1 cellular context compared by ENCODE assay signal in genomic region chr7:55188590-55189446, GRCh38.
TF ChIP-seq lines count a peak whose summit lies in the region.

No MANE protein-coding gene starts in this region.

TF ChIP-seq in HepG2, 621 proteins besides CTCF, POLR2A, EP300 and RAD21 (continued from another document and continues in another):
- no peak for TF ChIP-seq ZNF550 (CRISPR knock-in tag; IDR thresholded peaks at IDR 0.05; ENCODE audit: borderline replicate concordance)
- peak; percentile 12; the same call in 1 of the 2 replicates for TF ChIP-seq FOXK1 (CRISPR knock-in tag; IDR thresholded peaks at IDR 0.05; ENCODE audit: borderline replicate concordance, low read depth)
- TF ChIP-seq, protein P1, sequence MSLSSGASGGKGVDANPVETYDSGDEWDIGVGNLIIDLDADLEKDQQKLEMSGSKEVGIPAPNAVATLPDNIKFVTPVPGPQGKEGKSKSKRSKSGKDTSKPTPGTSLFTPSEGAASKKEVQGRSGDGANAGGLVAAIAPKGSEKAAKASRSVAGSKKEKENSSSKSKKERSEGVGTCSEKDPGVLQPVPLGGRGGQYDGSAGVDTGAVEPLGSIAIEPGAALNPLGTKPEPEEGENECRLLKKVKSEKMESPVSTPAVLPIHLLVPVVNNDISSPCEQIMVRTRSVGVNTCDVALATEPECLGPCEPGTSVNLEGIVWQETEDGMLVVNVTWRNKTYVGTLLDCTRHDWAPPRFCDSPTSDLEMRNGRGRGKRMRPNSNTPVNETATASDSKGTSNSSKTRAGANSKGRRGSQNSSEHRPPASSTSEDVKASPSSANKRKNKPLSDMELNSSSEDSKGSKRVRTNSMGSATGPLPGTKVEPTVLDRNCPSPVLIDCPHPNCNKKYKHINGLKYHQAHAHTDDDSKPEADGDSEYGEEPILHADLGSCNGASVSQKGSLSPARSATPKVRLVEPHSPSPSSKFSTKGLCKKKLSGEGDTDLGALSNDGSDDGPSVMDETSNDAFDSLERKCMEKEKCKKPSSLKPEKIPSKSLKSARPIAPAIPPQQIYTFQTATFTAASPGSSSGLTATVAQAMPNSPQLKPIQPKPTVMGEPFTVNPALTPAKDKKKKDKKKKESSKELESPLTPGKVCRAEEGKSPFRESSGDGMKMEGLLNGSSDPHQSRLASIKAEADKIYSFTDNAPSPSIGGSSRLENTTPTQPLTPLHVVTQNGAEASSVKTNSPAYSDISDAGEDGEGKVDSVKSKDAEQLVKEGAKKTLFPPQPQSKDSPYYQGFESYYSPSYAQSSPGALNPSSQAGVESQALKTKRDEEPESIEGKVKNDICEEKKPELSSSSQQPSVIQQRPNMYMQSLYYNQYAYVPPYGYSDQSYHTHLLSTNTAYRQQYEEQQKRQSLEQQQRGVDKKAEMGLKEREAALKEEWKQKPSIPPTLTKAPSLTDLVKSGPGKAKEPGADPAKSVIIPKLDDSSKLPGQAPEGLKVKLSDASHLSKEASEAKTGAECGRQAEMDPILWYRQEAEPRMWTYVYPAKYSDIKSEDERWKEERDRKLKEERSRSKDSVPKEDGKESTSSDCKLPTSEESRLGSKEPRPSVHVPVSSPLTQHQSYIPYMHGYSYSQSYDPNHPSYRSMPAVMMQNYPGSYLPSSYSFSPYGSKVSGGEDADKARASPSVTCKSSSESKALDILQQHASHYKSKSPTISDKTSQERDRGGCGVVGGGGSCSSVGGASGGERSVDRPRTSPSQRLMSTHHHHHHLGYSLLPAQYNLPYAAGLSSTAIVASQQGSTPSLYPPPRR (CRISPR knock-in tag; IDR thresholded peaks at IDR 0.05; ENCODE audit: borderline replicate concordance), result peak; percentile 54
- no peak for TF ChIP-seq GLMP (CRISPR knock-in tag; IDR thresholded peaks at IDR 0.05; ENCODE audit: borderline replicate concordance)
- TF ChIP-seq ZNF792 (CRISPR knock-in tag; IDR thresholded peaks at IDR 0.05), result no peak; the same call in 1 of the 2 replicates
- TF ChIP-seq TRIM24 (CRISPR knock-in tag; IDR thresholded peaks at IDR 0.05), result no peak
- peak; percentile 47; the same call in 1 of the 2 replicates for TF ChIP-seq POGZ (CRISPR knock-in tag; IDR thresholded peaks at IDR 0.05)
- TF ChIP-seq, protein P2, sequence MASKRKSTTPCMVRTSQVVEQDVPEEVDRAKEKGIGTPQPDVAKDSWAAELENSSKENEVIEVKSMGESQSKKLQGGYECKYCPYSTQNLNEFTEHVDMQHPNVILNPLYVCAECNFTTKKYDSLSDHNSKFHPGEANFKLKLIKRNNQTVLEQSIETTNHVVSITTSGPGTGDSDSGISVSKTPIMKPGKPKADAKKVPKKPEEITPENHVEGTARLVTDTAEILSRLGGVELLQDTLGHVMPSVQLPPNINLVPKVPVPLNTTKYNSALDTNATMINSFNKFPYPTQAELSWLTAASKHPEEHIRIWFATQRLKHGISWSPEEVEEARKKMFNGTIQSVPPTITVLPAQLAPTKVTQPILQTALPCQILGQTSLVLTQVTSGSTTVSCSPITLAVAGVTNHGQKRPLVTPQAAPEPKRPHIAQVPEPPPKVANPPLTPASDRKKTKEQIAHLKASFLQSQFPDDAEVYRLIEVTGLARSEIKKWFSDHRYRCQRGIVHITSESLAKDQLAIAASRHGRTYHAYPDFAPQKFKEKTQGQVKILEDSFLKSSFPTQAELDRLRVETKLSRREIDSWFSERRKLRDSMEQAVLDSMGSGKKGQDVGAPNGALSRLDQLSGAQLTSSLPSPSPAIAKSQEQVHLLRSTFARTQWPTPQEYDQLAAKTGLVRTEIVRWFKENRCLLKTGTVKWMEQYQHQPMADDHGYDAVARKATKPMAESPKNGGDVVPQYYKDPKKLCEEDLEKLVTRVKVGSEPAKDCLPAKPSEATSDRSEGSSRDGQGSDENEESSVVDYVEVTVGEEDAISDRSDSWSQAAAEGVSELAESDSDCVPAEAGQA (IDR thresholded peaks at IDR 0.05; ENCODE audit: low read depth), result no peak
- TF ChIP-seq, protein P2 (CRISPR knock-in tag; IDR thresholded peaks at IDR 0.05; ENCODE audit: borderline replicate concordance), result no peak
- TF ChIP-seq POLR2AphosphoS2 (IDR thresholded peaks at IDR 0.05; ENCODE audit: low read depth, low read length), result no peak
- TF ChIP-seq ZNF839 (CRISPR knock-in tag; IDR thresholded peaks at IDR 0.05; ENCODE audit: borderline replicate concordance), result no peak
- peak; percentile 61; the same call in 1 of the 2 replicates for TF ChIP-seq DPF2 (CRISPR knock-in tag; IDR thresholded peaks at IDR 0.05; ENCODE audit: borderline replicate concordance, low read depth)
- TF ChIP-seq ARID4A (CRISPR knock-in tag; IDR thresholded peaks at IDR 0.05; ENCODE audit: borderline replicate concordance), result peak; percentile 56; the same call in 1 of the 2 replicates
- no peak for TF ChIP-seq GTF2F1 (IDR thresholded peaks at IDR 0.05; ENCODE audit: low read length)
- TF ChIP-seq WIZ (CRISPR knock-in tag; IDR thresholded peaks at IDR 0.05), result no peak
- TF ChIP-seq, protein P3, sequence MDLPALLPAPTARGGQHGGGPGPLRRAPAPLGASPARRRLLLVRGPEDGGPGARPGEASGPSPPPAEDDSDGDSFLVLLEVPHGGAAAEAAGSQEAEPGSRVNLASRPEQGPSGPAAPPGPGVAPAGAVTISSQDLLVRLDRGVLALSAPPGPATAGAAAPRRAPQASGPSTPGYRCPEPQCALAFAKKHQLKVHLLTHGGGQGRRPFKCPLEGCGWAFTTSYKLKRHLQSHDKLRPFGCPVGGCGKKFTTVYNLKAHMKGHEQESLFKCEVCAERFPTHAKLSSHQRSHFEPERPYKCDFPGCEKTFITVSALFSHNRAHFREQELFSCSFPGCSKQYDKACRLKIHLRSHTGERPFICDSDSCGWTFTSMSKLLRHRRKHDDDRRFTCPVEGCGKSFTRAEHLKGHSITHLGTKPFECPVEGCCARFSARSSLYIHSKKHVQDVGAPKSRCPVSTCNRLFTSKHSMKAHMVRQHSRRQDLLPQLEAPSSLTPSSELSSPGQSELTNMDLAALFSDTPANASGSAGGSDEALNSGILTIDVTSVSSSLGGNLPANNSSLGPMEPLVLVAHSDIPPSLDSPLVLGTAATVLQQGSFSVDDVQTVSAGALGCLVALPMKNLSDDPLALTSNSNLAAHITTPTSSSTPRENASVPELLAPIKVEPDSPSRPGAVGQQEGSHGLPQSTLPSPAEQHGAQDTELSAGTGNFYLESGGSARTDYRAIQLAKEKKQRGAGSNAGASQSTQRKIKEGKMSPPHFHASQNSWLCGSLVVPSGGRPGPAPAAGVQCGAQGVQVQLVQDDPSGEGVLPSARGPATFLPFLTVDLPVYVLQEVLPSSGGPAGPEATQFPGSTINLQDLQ (CRISPR knock-in tag; IDR thresholded peaks at IDR 0.05), result peak; percentile 32; the same call in 1 of the 2 replicates
- TF ChIP-seq ZNF83 (CRISPR knock-in tag; IDR thresholded peaks at IDR 0.05; ENCODE audit: borderline replicate concordance), result no peak
- TF ChIP-seq ZNF800 (CRISPR knock-in tag; IDR thresholded peaks at IDR 0.05), result 0 out of 2 replicates have a peak, but pooled peaks have one; percentile 18
- peak; percentile 35 for TF ChIP-seq SOX5 (CRISPR knock-in tag; IDR thresholded peaks at IDR 0.05; ENCODE audit: borderline replicate concordance)
- peak; percentile 51 for TF ChIP-seq MAX (IDR thresholded peaks at IDR 0.05)
- no peak for TF ChIP-seq MIER3 (CRISPR knock-in tag; IDR thresholded peaks at IDR 0.05; ENCODE audit: borderline replicate concordance)
- TF ChIP-seq TBX3 (IDR thresholded peaks at IDR 0.05; ENCODE audit: borderline replicate concordance), result peak; percentile 71; the same call in 1 of the 2 replicates
- TF ChIP-seq GATAD1 (CRISPR knock-in tag; IDR thresholded peaks at IDR 0.05), result no peak
- peak; percentile 74 for TF ChIP-seq ZNF205 (CRISPR knock-in tag; IDR thresholded peaks at IDR 0.05)
- TF ChIP-seq ZBTB25 (CRISPR knock-in tag; IDR thresholded peaks at IDR 0.05), result no peak
- peak; percentile 70 for TF ChIP-seq NR2C2 (CRISPR knock-in tag; IDR thresholded peaks at IDR 0.05; ENCODE audit: borderline replicate concordance)
- peak; percentile 22; the same call in 1 of the 2 replicates for TF ChIP-seq KAT8 (CRISPR knock-in tag; IDR thresholded peaks at IDR 0.05)
- TF ChIP-seq HOXA9 (CRISPR knock-in tag; IDR thresholded peaks at IDR 0.05; ENCODE audit: borderline replicate concordance), result no peak
- TF ChIP-seq, protein P4, sequence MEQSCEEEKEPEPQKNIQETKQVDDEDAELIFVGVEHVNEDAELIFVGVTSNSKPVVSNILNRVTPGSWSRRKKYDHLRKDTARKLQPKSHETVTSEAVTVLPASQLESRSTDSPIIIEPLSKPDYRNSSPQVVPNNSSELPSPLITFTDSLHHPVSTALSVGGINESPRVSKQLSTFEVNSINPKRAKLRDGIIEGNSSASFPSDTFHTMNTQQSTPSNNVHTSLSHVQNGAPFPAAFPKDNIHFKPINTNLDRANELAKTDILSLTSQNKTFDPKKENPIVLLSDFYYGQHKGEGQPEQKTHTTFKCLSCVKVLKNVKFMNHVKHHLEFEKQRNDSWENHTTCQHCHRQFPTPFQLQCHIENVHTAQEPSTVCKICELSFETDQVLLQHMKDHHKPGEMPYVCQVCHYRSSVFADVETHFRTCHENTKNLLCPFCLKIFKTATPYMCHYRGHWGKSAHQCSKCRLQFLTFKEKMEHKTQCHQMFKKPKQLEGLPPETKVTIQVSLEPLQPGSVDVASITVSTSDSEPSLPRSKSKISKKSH (CRISPR knock-in tag; IDR thresholded peaks at IDR 0.05; ENCODE audit: borderline replicate concordance), result no peak
